ENCODE assay signal across 11 cellular contexts in the genomic region with DNA sequence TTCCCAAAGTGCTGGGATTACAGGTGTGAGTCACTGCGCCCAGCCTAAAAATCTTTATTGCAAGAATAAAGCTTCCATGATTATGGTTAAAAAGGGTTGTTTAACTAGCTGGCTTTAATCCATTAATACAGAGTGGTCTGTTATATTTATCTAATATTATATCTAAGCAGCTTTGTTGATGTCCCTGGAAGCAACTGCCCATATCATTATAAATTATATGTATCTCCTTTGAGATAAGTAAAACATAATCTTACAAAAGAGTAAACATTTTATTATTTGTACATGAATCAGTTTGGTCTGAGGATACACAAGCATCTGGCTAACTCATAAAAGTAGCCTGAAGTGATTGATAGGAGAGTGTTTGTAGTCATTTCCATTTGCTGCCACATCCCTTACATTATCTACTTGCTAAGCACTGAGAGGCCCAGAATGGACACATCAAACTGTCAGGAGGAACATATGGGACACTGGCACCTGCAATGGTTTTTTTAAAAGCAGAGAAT. TPM values are rescaled to one million over a fixed set of nuclear protein-coding genes. Genes with fewer than 3 reads are reported as not detected.
A peak's percentile ranks its signal among the peaks of the same experiment; 100 is the strongest.
DNase-seq lines count a peak whose midpoint lies in the region; ATAC-seq and TF ChIP-seq lines count a peak whose summit lies in the region.
"Had no signal": no experiment of that assay in that cellular context is flagged by ENCODE, and none has a peak within 500 bp of the region (broad histone marks: within the 10 kb centered on the region; RNA-seq: fewer than 3 reads in every experiment).

No MANE protein-coding gene starts in this region.

- 95 to 100% methylated on average over 1 of the region's 1 CpG for WGBS in GM23248 (ENCODE audit: low coverage in 1 of 2, low lambda C conversion rate in 2 of 2, missing lambda C conversion rate in 2 of 2), 2 experiments
- WGBS in ovary, 3 donors: 97 to 100% (median 97%) methylated on average over 1 of the region's 1 CpG

- H3K4me2 ChIP-seq in GM23248 (ENCODE audit: unreplicated experiment): no peak overlapping the region

- no peak for TF ChIP-seq POLR2A in ovary (IDR thresholded peaks at IDR 0.05)

- no peaks in the 10 kb centered on the region for H3K27me3 ChIP-seq in ACC112 (ENCODE audit: insufficient read depth, low read length)
- no peaks in the 10 kb centered on the region for H3K27me3 ChIP-seq in GM23248 (replicated peaks; ENCODE audit: insufficient read depth)
- no peaks in the 10 kb centered on the region for H3K27me3 ChIP-seq in colonic mucosa
- no peaks in the 10 kb centered on the region for H3K27me3 ChIP-seq in ovary
- H3K27me3 ChIP-seq: testis had no signal

- TF ChIP-seq EP300 in ovary (IDR thresholded peaks at IDR 0.05): no peak

- 0 out of 2 replicates have a peak overlapping the region, but pooled peaks have one; percentile 35 for H3K27ac ChIP-seq in ACC112 (ENCODE audit: low read depth, low read length)
- peak overlapping the region; percentile 54 for H3K27ac ChIP-seq in GM23248
- H3K27ac ChIP-seq in colonic mucosa: peak overlapping the region; percentile 8
- peak overlapping the region; percentile 1 to 60 for H3K27ac ChIP-seq in ovary

- peaks cover 49% of the 10 kb centered on the region for H3F3A ChIP-seq in GM23248 (ENCODE audit: insufficient read depth)

- no peak for DNase-seq in GM23248
- DNase-seq in colonic mucosa: no peak
- DNase-seq in ovary: no peak
- no peak for DNase-seq in COLO829 (ENCODE audit: low spot score)
- no peak for DNase-seq in activated CD4-positive, CD25-positive, alpha-beta regulatory T cell (lab: John Stamatoyannopoulos, UW)
- no peak for DNase-seq in activated effector memory CD4-positive, alpha-beta T cell treated with anti-CD3 and anti-CD28 coated beads, Interleukin-2, amount 50 U/mL, for 16 hours
- DNase-seq: activated B cell treated with CpG ODN at 0.5 μM for 24 hours, OCI-M1, testis had no signal

- H2AFZ ChIP-seq in ACC112 (ENCODE audit: low read length, unreplicated experiment) (no peak overlapping the region), GM23248 (no peak overlapping the region)

- H3K9ac ChIP-seq in GM23248 (peak overlapping the region; percentile 30; the same call in 1 of the 2 replicates), colonic mucosa (ENCODE audit: low read depth in 2 of 2, low read length in 2 of 2) (no peak overlapping the region)

- H3K4me1 ChIP-seq in ACC112 (ENCODE audit: control insufficient read depth, insufficient read depth, low read length, unreplicated experiment): peaks cover 30% of the 10 kb centered on the region
- H3K4me1 ChIP-seq in GM23248 (ENCODE audit: insufficient read depth): peaks cover 43% of the 10 kb centered on the region
- no peaks in the 10 kb centered on the region for H3K4me1 ChIP-seq in colonic mucosa
- peaks cover 11% of the 10 kb centered on the region for H3K4me1 ChIP-seq in ovary (ENCODE audit: insufficient read depth)

- peaks cover 9% of the 10 kb centered on the region for H3K36me3 ChIP-seq in ACC112 (ENCODE audit: insufficient read depth, low read length)
- H3K36me3 ChIP-seq in GM23248 (ENCODE audit: low read depth): peaks cover 45% of the 10 kb centered on the region; the same call in 1 of the 2 replicates
- H3K36me3 ChIP-seq in colonic mucosa: peaks cover 9% of the 10 kb centered on the region
- no peaks in the 10 kb centered on the region for H3K36me3 ChIP-seq in ovary

- in situ Hi-C loops in GM23248 (cut with MboI): no loop called here

- no peaks in the 10 kb centered on the region for H3K9me2 ChIP-seq in GM23248 (ENCODE audit: insufficient read depth)

- H3K9me3 ChIP-seq in GM23248 (ENCODE audit: low read depth): no peaks in the 10 kb centered on the region
- H3K9me3 ChIP-seq in colonic mucosa: no peaks in the 10 kb centered on the region
- H3K9me3 ChIP-seq in ovary: no peaks in the 10 kb centered on the region
- H3K9me3 ChIP-seq: testis had no signal

- H3K4me3 ChIP-seq in ACC112 (ENCODE audit: low read depth, low read length) (no peak overlapping the region), GM23248 (no peak overlapping the region), colonic mucosa (no peak overlapping the region), ovary (no peak overlapping the region)
- H3K4me3 ChIP-seq: testis had no signal

- H3K79me2 ChIP-seq in ACC112 (ENCODE audit: control insufficient read depth, insufficient read depth, low read length, unreplicated experiment) (no peaks in the 10 kb centered on the region), GM23248 (ENCODE audit: insufficient read depth) (peaks cover 36% of the 10 kb centered on the region)

- ATAC-seq in HG03565 (IDR thresholded peaks at IDR 0.05; ENCODE audit: unreplicated experiment): no peak

- intact Hi-C loops in colonic mucosa (cut with DNase I): no loop called here
- intact Hi-C loops in ovary (cut with DNase I): loop anchor here in 1 of 4 donors (10.0 kb wide), 2 partner anchors 46 to 74 kb away; partner anchors contain the start of genes REV3L and TRAF3IP2

- no peaks in the 10 kb centered on the region for H4K20me1 ChIP-seq in GM23248 (ENCODE audit: insufficient read depth)

- no peak for TF ChIP-seq CTCF in colonic mucosa (IDR thresholded peaks at IDR 0.05)
- TF ChIP-seq CTCF in ovary (IDR thresholded peaks at IDR 0.05): no peak

RNA-seq across cellular contexts. Expression of gene TRAF3IP2, which starts 46.9 kb away (rescaled TPM):
- 28.7 and 40.2 TPM in 2 replicates for total RNA-seq in GM23248 (2014; rRNA removed; shearing (Covaris generic))
- polyA plus RNA-seq in GM23248 (2016; fragmentation: Nextera tagmentation; extraction: Ambion mirVana) (38.7 and 40.7 TPM in 2 replicates), ovary (10 to 100 TPM; 19.2 to 26.0 TPM)
- total RNA-seq in colonic mucosa (10 to 100 TPM; 62.0 to 66.6 TPM), ovary (10 to 100 TPM; 14.9 to 43.0 (median 23.8) TPM)
